1 cellular context compared by ENCODE assay signal in the genomic region with DNA sequence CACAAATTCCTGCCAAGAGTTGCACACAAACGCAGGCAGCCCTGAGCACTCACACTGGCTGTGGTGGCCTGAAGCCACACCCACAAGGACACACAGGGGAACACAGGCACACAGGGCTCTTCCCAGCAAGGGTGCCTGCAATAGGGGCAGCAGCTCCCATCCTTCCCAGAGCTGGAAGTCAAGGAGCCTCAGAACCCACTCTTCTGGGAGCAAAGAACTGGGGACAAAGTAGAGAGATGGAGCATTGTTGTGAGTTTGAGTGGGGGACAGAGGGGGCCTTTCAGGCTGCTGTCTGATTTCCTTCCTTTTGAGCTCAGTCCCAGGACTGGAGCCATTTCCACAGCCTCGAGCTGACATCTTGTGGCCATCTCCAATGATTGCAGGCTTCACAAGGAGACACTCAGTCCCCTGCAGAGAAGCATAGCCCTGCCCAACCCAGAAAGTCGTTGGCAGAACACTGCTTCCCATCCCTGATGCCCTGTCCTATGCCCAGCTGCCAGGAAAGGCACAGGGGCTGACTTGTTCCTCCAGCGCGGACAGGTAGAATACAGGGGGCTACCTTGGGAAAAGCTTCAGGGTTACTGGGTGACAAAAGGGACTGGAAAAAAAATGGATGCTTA.
A peak's percentile ranks its signal among the peaks of the same experiment; 100 is the strongest.
TF ChIP-seq lines count a peak whose summit lies in the region.

No MANE protein-coding gene starts in this region.

TF ChIP-seq in K562, 482 proteins besides CTCF, POLR2A, EP300 and RAD21 (continued from another document):
- TF ChIP-seq FOXM1 (IDR thresholded peaks at IDR 0.05; ENCODE audit: low read depth) (no peak), FOXM1 (CRISPR knock-in tag; IDR thresholded peaks at IDR 0.05; ENCODE audit: low read depth) (no peak), ZNF398 (CRISPR knock-in tag; IDR thresholded peaks at IDR 0.05) (no peak), MTA2 (IDR thresholded peaks at IDR 0.05; ENCODE audit: low read depth) (no peak), SMC3 (conservative IDR thresholded peaks at IDR 0.05; ENCODE audit: insufficient read depth, low read depth, low read length) (peak; percentile 61; the same call in 1 of the 2 replicates), ZBTB8A (IDR thresholded peaks at IDR 0.05; ENCODE audit: partially characterized antibody) (no peak), BCOR (IDR thresholded peaks at IDR 0.05) (no peak)
- TF ChIP-seq, protein P1, sequence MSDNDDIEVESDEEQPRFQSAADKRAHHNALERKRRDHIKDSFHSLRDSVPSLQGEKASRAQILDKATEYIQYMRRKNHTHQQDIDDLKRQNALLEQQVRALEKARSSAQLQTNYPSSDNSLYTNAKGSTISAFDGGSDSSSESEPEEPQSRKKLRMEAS (CRISPR knock-in tag; IDR thresholded peaks at IDR 0.05): no peak
